ENCODE assay signal across 8 cellular contexts in the genomic region with DNA sequence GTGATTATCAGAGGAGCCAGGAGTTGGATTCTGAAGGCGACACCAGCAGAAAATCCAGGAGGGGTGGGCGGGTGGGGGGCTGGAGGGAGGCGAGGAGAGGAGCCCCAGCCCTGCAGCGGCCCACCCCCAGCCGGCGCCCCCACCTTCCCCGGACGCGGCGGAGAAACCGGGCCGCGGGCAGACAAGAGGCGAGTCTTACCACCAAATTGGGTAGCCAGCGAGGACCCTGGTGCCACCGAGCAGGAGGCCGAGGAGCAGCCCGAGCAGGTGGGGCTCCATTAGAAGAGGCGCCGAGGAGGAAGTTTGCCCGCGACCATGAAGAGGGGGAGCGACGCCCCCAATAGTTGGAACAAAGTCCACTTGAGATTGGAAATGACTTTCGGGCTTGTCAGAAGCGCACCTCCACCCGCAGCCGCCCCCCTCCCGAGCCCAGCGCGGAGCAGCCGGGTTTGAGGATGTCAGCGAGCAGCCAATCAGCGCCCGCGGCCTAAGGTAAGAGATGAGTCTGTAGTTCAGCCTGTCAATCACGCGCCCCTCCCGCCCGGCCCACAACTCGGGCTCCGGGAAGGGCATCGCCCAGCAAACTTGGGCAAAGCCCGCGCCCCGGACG. TPM values are rescaled to one million over a fixed set of nuclear protein-coding genes. Genes with fewer than 3 reads are reported as not detected.
DNase-seq lines count a peak whose midpoint lies in the region; ATAC-seq, FAIRE-seq and TF ChIP-seq lines count a peak whose summit lies in the region.

A gene with protein sequence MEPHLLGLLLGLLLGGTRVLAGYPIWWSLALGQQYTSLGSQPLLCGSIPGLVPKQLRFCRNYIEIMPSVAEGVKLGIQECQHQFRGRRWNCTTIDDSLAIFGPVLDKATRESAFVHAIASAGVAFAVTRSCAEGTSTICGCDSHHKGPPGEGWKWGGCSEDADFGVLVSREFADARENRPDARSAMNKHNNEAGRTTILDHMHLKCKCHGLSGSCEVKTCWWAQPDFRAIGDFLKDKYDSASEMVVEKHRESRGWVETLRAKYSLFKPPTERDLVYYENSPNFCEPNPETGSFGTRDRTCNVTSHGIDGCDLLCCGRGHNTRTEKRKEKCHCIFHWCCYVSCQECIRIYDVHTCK (minus strand): TSS at position 374 of the 610 bp plus-strand sequence. CDS start 95 bp downstream, at position 279.

- H3K27ac ChIP-seq in SJCRH30 (no peak within 1 kb of the TSS), astrocyte (ENCODE audit: low read depth, low read length) (no peak within 1 kb of the TSS), lower lobe of right lung (no peak within 1 kb of the TSS), small intestine (ENCODE audit: low read depth in 1 of 2, low read length in 1 of 2) (no peak within 1 kb of the TSS)

- no peaks in the 10 kb centered on the region for H3K79me2 ChIP-seq in astrocyte (ENCODE audit: insufficient read depth, low read length)

- peak within 1 kb of the TSS; percentile 45 for H3K4me3 Mint-ChIP-seq in astrocyte (ENCODE audit: unreplicated experiment)

- DNase-seq in GM13976 (ENCODE audit: low spot score) (peak; percentile 75), SJCRH30 (no peak), astrocyte (ENCODE audit: low read depth) (no peak), lower lobe of right lung (peak; percentile 51), small intestine (no peak), epidermal melanocyte (ENCODE audit: insufficient read length, low spot score) (no peak)
- peak; percentile 75 for DNase-seq in stimulated activated CD8-positive, alpha-beta memory T cell treated with anti-CD3 and anti-CD28 coated beads, Interleukin-4, amount 100 ng/mL, for 48 hours

- FAIRE-seq in astrocyte (lab: Jason Lieb, UNC) (no peak), small intestine (lab: Jason Lieb, UNC) (no peak)

- peak within 1 kb of the TSS; percentile 80 for H3K4me2 ChIP-seq in astrocyte (ENCODE audit: low read length)

- H3K27ac Mint-ChIP-seq in astrocyte (ENCODE audit: unreplicated experiment), result no peak within 1 kb of the TSS

- peak; percentile 6 to 39 for ATAC-seq in lower lobe of right lung
- ATAC-seq in HG02981 (IDR thresholded peaks at IDR 0.05; ENCODE audit: unreplicated experiment), result no peak

- H3K9me3 Mint-ChIP-seq in astrocyte (ENCODE audit: unreplicated experiment), result peaks cover 3% of the 10 kb centered on the region

- H3K4me1 ChIP-seq in SJCRH30, result no peaks in the 10 kb centered on the region
- peaks cover 6% of the 10 kb centered on the region for H3K4me1 ChIP-seq in astrocyte (ENCODE audit: insufficient read depth, low read length)
- H3K4me1 ChIP-seq in lower lobe of right lung, result peaks cover 20% of the 10 kb centered on the region
- peaks cover 0 to 13% of the 10 kb centered on the region in 2 donors for H3K4me1 ChIP-seq in small intestine (ENCODE audit: control insufficient read depth in 2 of 2, insufficient read depth in 1 of 2, low read depth in 1 of 2, low read length in 1 of 2)

- peaks cover 3% of the 10 kb centered on the region for H3K4me1 Mint-ChIP-seq in astrocyte (ENCODE audit: low read depth, unreplicated experiment)

- WGBS in small intestine, 3 donors, result 1 to 4% (median 1%) methylated on average over 47 of the region's 47 CpGs

- no peak within 1 kb of the TSS for H3K9ac ChIP-seq in astrocyte (ENCODE audit: low read length)

- in situ Hi-C loops in GM13976 (cut with MboI; ENCODE audit: low sequenced_read_pairs, unreplicated experiment), result no loop called here

- H3K4me3 ChIP-seq in SJCRH30, result no peak within 1 kb of the TSS
- H3K4me3 ChIP-seq in astrocyte (ENCODE audit: insufficient read depth, low read depth, low read length), result peak within 1 kb of the TSS; percentile 44
- H3K4me3 ChIP-seq in lower lobe of right lung, result peak within 1 kb of the TSS; percentile 51
- H3K4me3 ChIP-seq in small intestine (ENCODE audit: low read depth in 1 of 2, low read length in 2 of 2), result peak within 1 kb of the TSS in 1 of 2 donors; percentile 43

- no peaks in the 10 kb centered on the region for H3K9me3 ChIP-seq in SJCRH30 (replicated peaks)
- no peaks in the 10 kb centered on the region for H3K9me3 ChIP-seq in astrocyte (ENCODE audit: insufficient read depth, low read depth, low read length)
- H3K9me3 ChIP-seq in lower lobe of right lung, result no peaks in the 10 kb centered on the region
- H3K9me3 ChIP-seq in small intestine (ENCODE audit: control insufficient read depth, low read depth), result no peaks in the 10 kb centered on the region

- H3K27me3 ChIP-seq in SJCRH30 (0 out of 2 replicates have a peak, but pooled peaks cover 2% of the 10 kb centered on the region), astrocyte (ENCODE audit: insufficient read depth, low read length) (peaks cover 68% of the 10 kb centered on the region), lower lobe of right lung (ENCODE audit: low read depth) (peaks cover 87% of the 10 kb centered on the region), small intestine (ENCODE audit: control insufficient read depth in 2 of 2, insufficient read depth in 2 of 2, low read length in 2 of 2) (peaks cover 11 to 63% of the 10 kb centered on the region in 2 donors)

- no peaks in the 10 kb centered on the region for H4K20me1 ChIP-seq in astrocyte (ENCODE audit: insufficient read depth, low read length)

- intact Hi-C loops in lower lobe of right lung (cut with DNase I), result no loop called here

- peak within 1 kb of the TSS; percentile 16 for H2AFZ ChIP-seq in astrocyte (ENCODE audit: low read depth, low read length)

- H3K36me3 Mint-ChIP-seq in astrocyte (ENCODE audit: low read depth, unreplicated experiment), result peaks cover 2% of the 10 kb centered on the region

- H3K36me3 ChIP-seq in SJCRH30 (no peaks in the 10 kb centered on the region), astrocyte (ENCODE audit: insufficient read depth, low read length) (no peaks in the 10 kb centered on the region), lower lobe of right lung (no peaks in the 10 kb centered on the region), small intestine (ENCODE audit: control insufficient read depth in 2 of 2, insufficient read depth in 2 of 2, low read length in 2 of 2) (no peaks in the 10 kb centered on the region)

- TF ChIP-seq CTCF in GM13976 (IDR thresholded peaks at IDR 0.05; ENCODE audit: borderline replicate concordance, control extremely low read depth, extremely low read depth, insufficient read depth, missing control alignments) (no peak), astrocyte (IDR thresholded peaks at IDR 0.05; ENCODE audit: insufficient read depth, low read depth, low read length) (no peak), lower lobe of right lung (IDR thresholded peaks at IDR 0.05) (no peak)

- H3K27me3 Mint-ChIP-seq in astrocyte (ENCODE audit: low read depth, unreplicated experiment), result peaks cover 66% of the 10 kb centered on the region

RNA-seq across cellular contexts. Expression of the gene that starts here (rescaled TPM):
- 10.8 and 11.9 TPM in 2 replicates for total RNA-seq in SJCRH30 (2014; rRNA removed; shearing (Covaris generic))
- total RNA-seq in astrocyte (2.4 TPM in 2 replicates), lower lobe of right lung (2.2 TPM)
- polyA plus RNA-seq in small intestine, result 1 to 10 TPM; 2.9 to 8.9 (median 5.4) TPM

Comparison
In these comparisons a context has a peak if more than half of its experiments do, and no peak if none do; other contexts are left out.
1. DNase-seq: peak in GM13976 (single experiment), lower lobe of right lung (single experiment) and stimulated activated CD8-positive, alpha-beta memory T cell treated with anti-CD3 and anti-CD28 coated beads, Interleukin-4, amount 100 ng/mL, for 48 hours (single experiment); none in SJCRH30 (0 of 2), astrocyte (single experiment), small intestine (single experiment) and epidermal melanocyte (single experiment).